Comparison of ENCODE assay signal across 23 cellular contexts in genomic region chr7:116330961-116331360, GRCh38.
A peak's percentile ranks its signal among the peaks of the same experiment; 100 is the strongest.
DNase-seq lines count a peak whose midpoint lies in the region; ATAC-seq and TF ChIP-seq lines count a peak whose summit lies in the region.
"Had no signal": no experiment of that assay in that cellular context is flagged by ENCODE, and none has a peak within 500 bp of the region (broad histone marks: within the 10 kb centered on the region; RNA-seq: fewer than 3 reads in every experiment).

No MANE protein-coding gene starts in this region.

- peak overlapping the region; percentile 68; the same call in 2 of the 3 replicates for H2BK15ac ChIP-seq in IMR-90 (ENCODE audit: low read depth, low read length)

- H3K27ac ChIP-seq in IMR-90 (ENCODE audit: insufficient read depth, low read length) (peak overlapping the region; percentile 38; the same call in 1 of the 2 replicates), suprapubic skin (no peak overlapping the region)
- H3K27ac ChIP-seq: BLaER1, prostate gland, tibial nerve had no signal

- H3K27me3 ChIP-seq in IMR-90 (ENCODE audit: control insufficient read depth, insufficient read depth, low read length) = no peaks in the 10 kb centered on the region
- no peaks in the 10 kb centered on the region for H3K27me3 ChIP-seq in suprapubic skin
- no peaks in the 10 kb centered on the region for H3K27me3 ChIP-seq in BE2C
- H3K27me3 ChIP-seq: BLaER1, left lung, tibial nerve had no signal

- peak overlapping the region; percentile 81; the same call in 1 of the 2 replicates for H2BK20ac ChIP-seq in IMR-90 (ENCODE audit: low read depth, low read length)

- H2BK120ac ChIP-seq in IMR-90 (ENCODE audit: low read depth, low read length) = peak overlapping the region; percentile 90

- H3K4me2 ChIP-seq in IMR-90 (ENCODE audit: low read depth, low read length) = no peak overlapping the region
- H3K4me2 ChIP-seq: BLaER1 had no signal

- no peak for TF ChIP-seq POLR2A in IMR-90 (IDR thresholded peaks at IDR 0.05; ENCODE audit: low read depth, low read length)
- no peak for TF ChIP-seq POLR2A in suprapubic skin (IDR thresholded peaks at IDR 0.05)

- peaks cover 4% of the 10 kb centered on the region for H3K9me1 ChIP-seq in IMR-90 (ENCODE audit: insufficient read depth, low read length)

- H3K9ac ChIP-seq in IMR-90 (ENCODE audit: low read depth, low read length) = no peak overlapping the region
- H3K9ac ChIP-seq: BLaER1 had no signal

- peaks cover 9% of the 10 kb centered on the region for H3K4me1 Mint-ChIP-seq in brain
- H3K4me1 Mint-ChIP-seq: IgD-negative memory B cell, immature natural killer cell had no signal

- BruUV-seq in IMR-90 (replicated peaks; lab: Mats Ljungman, UMichigan) = no TSS peak

- peak overlapping the region; percentile 72 for H3K4ac ChIP-seq in IMR-90 (ENCODE audit: low read depth, low read length)

- TF ChIP-seq CTCF in IMR-90 (conservative IDR thresholded peaks at IDR 0.05; ENCODE audit: low read depth, low read length) (no peak), brain (conservative IDR thresholded peaks at IDR 0.05) (no peak), suprapubic skin (IDR thresholded peaks at IDR 0.05) (no peak), BE2C (IDR thresholded peaks at IDR 0.05; ENCODE audit: low read depth, low read length) (no peak)

- TF ChIP-seq RAD21 in IMR-90 (IDR thresholded peaks at IDR 0.05; ENCODE audit: low read length) = no peak

- H3K27me3 Mint-ChIP-seq in brain = no peaks in the 10 kb centered on the region

- H3K9me3 ChIP-seq in IMR-90 (ENCODE audit: control insufficient read depth, insufficient read depth, low read length) (peaks cover 4% of the 10 kb centered on the region), suprapubic skin (no peaks in the 10 kb centered on the region), BE2C (no peaks in the 10 kb centered on the region)
- H3K9me3 ChIP-seq: BLaER1, left lung, mucosa of descending colon, prostate gland, tibial nerve had no signal

- in situ Hi-C loops in IMR-90 (cut with MboI; ENCODE audit: low sequenced_read_pairs) = no loop called here

- H2AK5ac ChIP-seq in IMR-90 (ENCODE audit: low read depth, low read length) = no peak overlapping the region

- H3K36me3 Mint-ChIP-seq in brain = no peaks in the 10 kb centered on the region
- H3K36me3 Mint-ChIP-seq: IgD-negative memory B cell had no signal

- TF ChIP-seq EP300 in suprapubic skin (IDR thresholded peaks at IDR 0.05) = no peak

- H3K36me3 ChIP-seq in IMR-90 (ENCODE audit: control insufficient read depth, insufficient read depth, low read length) (no peaks in the 10 kb centered on the region), suprapubic skin (no peaks in the 10 kb centered on the region), BE2C (no peaks in the 10 kb centered on the region)
- H3K36me3 ChIP-seq: BLaER1, left lung, prostate gland, tibial nerve had no signal

- H2BK5ac ChIP-seq in IMR-90 (ENCODE audit: low read depth, low read length, poor library complexity, severe bottlenecking) = peak overlapping the region; percentile 65

- peak overlapping the region; percentile 79; the same call in 1 of the 2 replicates for H3K23ac ChIP-seq in IMR-90 (ENCODE audit: low read depth, low read length)

- peaks cover 0 to 6% (median 0%) of the 10 kb centered on the region in 5 experiments for H3K9me3 Mint-ChIP-seq in brain
- H3K9me3 Mint-ChIP-seq: IgD-negative memory B cell; immature natural killer cell; neural crest cell; T-helper 1 cell treated with Interleukin-12 subunit alpha and Interleukin-12 subunit beta and Interleukin-4 antibody, amounts not matched to agents 30 μg/mL and 1 μg/mL, for 36 hours had no signal

- no peak overlapping the region for H2AFZ ChIP-seq in IMR-90 (replicated peaks; ENCODE audit: low read length, poor library complexity)

- peak overlapping the region; percentile 24; the same call in 1 of the 2 replicates for H3K18ac ChIP-seq in IMR-90 (ENCODE audit: low read depth, low read length)

- H3K4me3 ChIP-seq in IMR-90 (ENCODE audit: insufficient read depth, low read depth, low read length) = no peak overlapping the region
- H3K4me3 ChIP-seq in suprapubic skin = no peak overlapping the region
- H3K4me3 ChIP-seq in BE2C (ENCODE audit: low read depth, low read length) = no peak overlapping the region
- H3K4me3 ChIP-seq: BLaER1, left lung, mucosa of descending colon, prostate gland, tibial nerve had no signal

- no peak for ATAC-seq in IMR-90 (ENCODE audit: low read depth)
- ATAC-seq: left lung, mucosa of descending colon had no signal

- H3K4me1 ChIP-seq in IMR-90 (ENCODE audit: control insufficient read depth, insufficient read depth, low read length) (peaks cover 2% of the 10 kb centered on the region; the same call in 1 of the 2 replicates), suprapubic skin (peaks cover 13% of the 10 kb centered on the region), BE2C (no peaks in the 10 kb centered on the region)
- H3K4me1 ChIP-seq: BLaER1, left lung, prostate gland had no signal

- H3K4me3 Mint-ChIP-seq in brain = no peak overlapping the region
- H3K4me3 Mint-ChIP-seq: IgD-negative memory B cell; immature natural killer cell; neural crest cell; T-helper 1 cell treated with Interleukin-12 subunit alpha and Interleukin-12 subunit beta and Interleukin-4 antibody, amounts not matched to agents 30 μg/mL and 1 μg/mL, for 36 hours had no signal

- H3K79me1 ChIP-seq in IMR-90 (ENCODE audit: low read depth in 1 of 2, low read length in 2 of 2) = peaks cover 3 to 4% of the 10 kb centered on the region in 2 experiments; a peak in 1 of 4 replicates

- dilution Hi-C loops in IMR-90 (cut with HindIII; ENCODE audit: low sequenced_read_pairs, unreplicated experiment) = no loop called here

- CTCF ChIA-PET in IMR-90 (lab: Yijun Ruan, JAX) = no interaction called here

- no peaks in the 10 kb centered on the region for H4K20me1 ChIP-seq in IMR-90 (ENCODE audit: insufficient read depth, low read length)
- H4K20me1 ChIP-seq: BLaER1 had no signal

- peak overlapping the region in 3 of 5 experiments; percentile 56 to 97 (median 62) for H3K27ac Mint-ChIP-seq in brain
- H3K27ac Mint-ChIP-seq: IgD-negative memory B cell; immature natural killer cell; T-helper 1 cell treated with Interleukin-12 subunit alpha and Interleukin-12 subunit beta and Interleukin-4 antibody, amounts not matched to agents 30 μg/mL and 1 μg/mL, for 36 hours had no signal

- peak overlapping the region in 1 of 2 experiments; percentile 65; a peak in 2 of 4 replicates for H4K8ac ChIP-seq in IMR-90 (ENCODE audit: low read depth in 2 of 2, low read length in 2 of 2)

- H4K91ac ChIP-seq in IMR-90 (ENCODE audit: insufficient read depth, low read depth, low read length) = no peak overlapping the region

- peak overlapping the region; percentile 77 for H3K14ac ChIP-seq in IMR-90 (replicated peaks; ENCODE audit: low read depth, low read length)

- no peak overlapping the region; the same call in 1 of the 2 replicates for H4K5ac ChIP-seq in IMR-90 (ENCODE audit: low read depth, low read length)

- H2AK9ac ChIP-seq in IMR-90 (replicated peaks; ENCODE audit: low read depth, low read length, poor library complexity) = no peak overlapping the region

- POLR2A ChIA-PET in IMR-90 (lab: Charles Lee; ENCODE audit: unreplicated experiment) = no interaction called here

- DNase-seq in EH (ENCODE audit: low read depth) = peak; percentile 77
- peak; percentile 29 for DNase-seq in IMR-90
- DNase-seq in lung microvascular endothelial cell (ENCODE audit: low read depth in 2 of 2) = peak; percentile 8 to 50
- no peak for DNase-seq in suprapubic skin (ENCODE audit: low spot score in 2 of 2)
- DNase-seq in activated CD4-positive, alpha-beta T cell treated with anti-CD3 and anti-CD28 coated beads for 4 hours = no peak
- no peak for DNase-seq in BE2C
- DNase-seq: activated CD4-positive, alpha-beta T cell treated with anti-CD3 and anti-CD28 coated beads, Interleukin-2, amount 50 U/mL, for 1 hour; activated gamma-delta T cell; amniotic stem cell; immature natural killer cell; left lung; mucosa of descending colon; NCI-H1694; NCI-H774; stimulated activated CD4-positive, alpha-beta T cell treated with anti-CD3 and anti-CD28 coated beads, Interleukin-2, amount 100 ng/mL, for 24 hours; stimulated activated naive CD4-positive, alpha-beta T cell had no signal

- H3K56ac ChIP-seq in IMR-90 (ENCODE audit: extremely low read depth, insufficient read depth, low read length) = no peak overlapping the region

- intact Hi-C loops in IMR-90 (cut with micrococcal nuclease) = no loop called here

TF ChIP-seq in IMR-90, 13 proteins besides CTCF, POLR2A, EP300 and RAD21:
- TF ChIP-seq CEBPB (IDR thresholded peaks at IDR 0.05; ENCODE audit: low read depth, low read length) (no peak), FOS (IDR thresholded peaks at IDR 0.05; ENCODE audit: low read depth, low read length) (no peak), NFE2L2 (IDR thresholded peaks at IDR 0.05; ENCODE audit: low read depth, low read length) (no peak), RCOR1 (IDR thresholded peaks at IDR 0.05; ENCODE audit: insufficient replicate concordance, low read length) (no peak), SMC3 (IDR thresholded peaks at IDR 0.05; ENCODE audit: low read depth, low read length) (no peak), MAFK (IDR thresholded peaks at IDR 0.05; ENCODE audit: low read depth, low read length) (no peak), RFX5 (IDR thresholded peaks at IDR 0.05; ENCODE audit: low read depth, low read length) (no peak)

Comparison
In these comparisons a context has a peak if more than half of its experiments do, and no peak if none do; other contexts are left out.
1. DNase-seq: peak in EH (single experiment), IMR-90 (single experiment) and lung microvascular endothelial cell (2 of 2); none in suprapubic skin (0 of 2), activated CD4-positive, alpha-beta T cell treated with anti-CD3 and anti-CD28 coated beads for 4 hours (0 of 2) and BE2C (single experiment).